Comparison of ENCODE assay signal across 26 cellular contexts in genomic region chr1:18547460-18547859, GRCh38.
DNase-seq lines count a peak whose midpoint lies in the region; ATAC-seq, FAIRE-seq and TF ChIP-seq lines count a peak whose summit lies in the region.
"Had no signal": no experiment of that assay in that cellular context is flagged by ENCODE, and none has a peak within 500 bp of the region (broad histone marks: within the 10 kb centered on the region; RNA-seq: fewer than 3 reads in every experiment).

No MANE protein-coding gene starts in this region.

- in situ Hi-C loops in G401 (cut with HindIII; ENCODE audit: low sequenced_read_pairs), result no loop called here

- H3K27ac ChIP-seq in H9 (ENCODE audit: insufficient read length, low read depth, low read length), result no peak overlapping the region
- H3K27ac ChIP-seq: A549; BLaER1 treated with 17β-estradiol and CSF1 and Interleukin-3, amounts not matched to agents 10 nM and 100 nM had no signal

- no peak overlapping the region; the same call in 1 of the 2 replicates for H3K4ac ChIP-seq in H9 (ENCODE audit: low read depth, low read length)

- H2AFZ ChIP-seq in H9 (ENCODE audit: low read length), result no peak overlapping the region

- no peak overlapping the region for H2BK120ac ChIP-seq in H9 (ENCODE audit: low read depth, low read length, poor library complexity, severe bottlenecking)

- no peak overlapping the region for H4K5ac ChIP-seq in H9 (ENCODE audit: insufficient read length, low read depth, low read length)

- FAIRE-seq in bronchial epithelial cell (lab: Jason Lieb, UNC), result peak; percentile 40
- no peak for FAIRE-seq in RCC 7860 (lab: Jason Lieb, UNC)
- FAIRE-seq: A549, GM12878, HTR-8/SVneo had no signal

- no peak overlapping the region for H3K23ac ChIP-seq in H9 (ENCODE audit: insufficient read length, low read depth, low read length)

- H3K9me3 Mint-ChIP-seq in H9, result peaks cover 8 to 10% of the 10 kb centered on the region in 2 experiments
- H3K9me3 Mint-ChIP-seq: CD4-positive, alpha-beta T cell had no signal

- no peak overlapping the region for H2BK20ac ChIP-seq in H9 (ENCODE audit: low read depth, low read length, poor library complexity, severe bottlenecking)

- H3K14ac ChIP-seq in H9 (ENCODE audit: insufficient read depth, low read length), result 0 out of 2 replicates have a peak overlapping the region, but pooled peaks have one; percentile 22

- H2AK5ac ChIP-seq in H9 (ENCODE audit: insufficient read length, low read length), result no peak overlapping the region

- H3K36me3 ChIP-seq in bronchial epithelial cell (ENCODE audit: control insufficient read depth, insufficient read depth, low read length), result no peaks in the 10 kb centered on the region
- H3K36me3 ChIP-seq: BLaER1 treated with 17β-estradiol and CSF1 and Interleukin-3, amounts not matched to agents 10 nM and 100 nM; MG63 had no signal

- H3K56ac ChIP-seq in H9 (ENCODE audit: insufficient read length, low read depth, low read length), result no peak overlapping the region

- peak; percentile 55 for DNase-seq in H9
- no peak for DNase-seq in bronchial epithelial cell (ENCODE audit: low read depth)
- DNase-seq in iPS-NIHi7 (ENCODE audit: extremely low spot score), result peak; percentile 56
- DNase-seq in RCC 7860 (ENCODE audit: low spot score), result no peak
- no peak for DNase-seq in activated T-cell treated with anti-CD3 and anti-CD28 coated beads, Interleukin-2, amount 50 U/mL, for 1 hour
- no peak for DNase-seq in G401 (ENCODE audit: low spot score)
- DNase-seq: AML-193; CD4-positive, alpha-beta T cell; DMS53; GDM1; IMR-90; KG1; MG63; NCI-H1105 treated with DMSO at 0.1 percent for 48 hours; NCI-H146; NCI-H1930; NCI-H2107; NCI-H446; NCI-H69; SHP77 treated with DMSO at 0.1 percent for 48 hours had no signal

- no peak overlapping the region for H3K4me3 ChIP-seq in bronchial epithelial cell (ENCODE audit: low read depth, low read length)
- H3K4me3 ChIP-seq: A549; BLaER1 treated with 17β-estradiol and CSF1 and Interleukin-3, amounts not matched to agents 10 nM and 100 nM; GM12878; MG63 had no signal

- no peak overlapping the region for H3K4me2 ChIP-seq in H9 (ENCODE audit: insufficient read depth, insufficient read length, low read length)
- H3K4me2 ChIP-seq: A549; BLaER1 treated with 17β-estradiol and CSF1 and Interleukin-3, amounts not matched to agents 10 nM and 100 nM had no signal

- no CpG with 5 or more reads among the region's 4 CpGs for WGBS in H9 (ENCODE audit: extremely low coverage, insufficient read length, low lambda C conversion rate)

- H4K20me1 ChIP-seq in H9 (ENCODE audit: control insufficient read depth, insufficient read depth, insufficient read length), result no peaks in the 10 kb centered on the region

- H3T11ph ChIP-seq in H9 (ENCODE audit: low read length), result no peak overlapping the region

- peaks cover 8% of the 10 kb centered on the region; the same call in 1 of the 2 replicates for H3K4me1 ChIP-seq in H9 (ENCODE audit: insufficient read depth, low read length)
- H3K4me1 ChIP-seq: A549 had no signal

- peaks cover 28 to 34% of the 10 kb centered on the region in 2 experiments for H3K4me1 Mint-ChIP-seq in H9

- no peak overlapping the region for H2BK5ac ChIP-seq in H9 (ENCODE audit: insufficient read length, low read length)

- H3K9me3 ChIP-seq in H9 (ENCODE audit: control insufficient read depth, low read depth, low read length), result no peaks in the 10 kb centered on the region
- H3K9me3 ChIP-seq: A549; BLaER1 treated with 17β-estradiol and CSF1 and Interleukin-3, amounts not matched to agents 10 nM and 100 nM; MG63 had no signal

- peak overlapping the region; percentile 0 to 25 (median 2); a peak in 3 of 7 replicates for H3K27ac Mint-ChIP-seq in H9
- H3K27ac Mint-ChIP-seq: CD4-positive, alpha-beta T cell had no signal

- peaks cover 56% of the 10 kb centered on the region for H3K27me3 Mint-ChIP-seq in H9 (ENCODE audit: low read depth)

- no peak overlapping the region for H4K91ac ChIP-seq in H9 (ENCODE audit: insufficient read length, low read depth, low read length)

- TF ChIP-seq CTCF in H9 (conservative IDR thresholded peaks at IDR 0.05) (no peak), bronchial epithelial cell (IDR thresholded peaks at IDR 0.05; ENCODE audit: insufficient read depth, low read length, severe bottlenecking) (no peak)

- ATAC-seq in HG02885 (IDR thresholded peaks at IDR 0.05; ENCODE audit: poor library complexity, unreplicated experiment), result no peak
- ATAC-seq: A549, GM12878, Panc1 had no signal

- no peaks in the 10 kb centered on the region for H3K79me1 ChIP-seq in H9 (ENCODE audit: insufficient read depth, low read depth, low read length, poor library complexity, severe bottlenecking)

- no peaks in the 10 kb centered on the region for H3K79me2 ChIP-seq in H9 (ENCODE audit: insufficient read depth, low read length)

- H3K18ac ChIP-seq in H9 (ENCODE audit: insufficient read length, low read depth, low read length), result no peak overlapping the region

- no peak overlapping the region for H4K8ac ChIP-seq in H9 (replicated peaks; ENCODE audit: insufficient read length, low read depth, low read length)

- peaks cover 0 to 16% (median 0%) of the 10 kb centered on the region in 3 experiments; a peak in 4 of 7 replicates for H3K36me3 Mint-ChIP-seq in H9 (ENCODE audit: insufficient read depth in 1 of 3, low read depth in 3 of 3)

- no peaks in the 10 kb centered on the region for H3K23me2 ChIP-seq in H9 (ENCODE audit: insufficient read length, low read depth, low read length, poor library complexity, severe bottlenecking)

- H3K4me3 Mint-ChIP-seq in H9, result no peak overlapping the region
- H3K4me3 Mint-ChIP-seq: CD4-positive, alpha-beta T cell had no signal

- no peak overlapping the region for H2BK15ac ChIP-seq in H9 (ENCODE audit: low read depth, low read length)

- no peak overlapping the region for H2BK12ac ChIP-seq in H9 (ENCODE audit: insufficient read length, low read depth, low read length)

- H3K9ac ChIP-seq in H9 (ENCODE audit: extremely low read depth, insufficient read length, low read length), result no peak overlapping the region
- H3K9ac ChIP-seq: BLaER1 treated with 17β-estradiol and CSF1 and Interleukin-3, amounts not matched to agents 10 nM and 100 nM had no signal

- no peaks in the 10 kb centered on the region; the same call in 1 of the 2 replicates for H3K27me3 ChIP-seq in H9 (ENCODE audit: insufficient read depth, low read length)
- H3K27me3 ChIP-seq in bronchial epithelial cell (ENCODE audit: control insufficient read depth, insufficient read depth, low read length), result no peaks in the 10 kb centered on the region
- H3K27me3 ChIP-seq: BLaER1 treated with 17β-estradiol and CSF1 and Interleukin-3, amounts not matched to agents 10 nM and 100 nM had no signal

Comparison
In these comparisons a context has a peak if more than half of its experiments do, and no peak if none do; other contexts are left out.
1. DNase-seq: peak in H9 (single experiment) and iPS-NIHi7 (single experiment); none in bronchial epithelial cell (single experiment), RCC 7860 (single experiment), activated T-cell treated with anti-CD3 and anti-CD28 coated beads, Interleukin-2, amount 50 U/mL, for 1 hour (single experiment) and G401 (single experiment).